ENCODE assay signal across 24 cellular contexts in genomic region chr14:48140804-48141203, GRCh38.
"Had no signal": no experiment of that assay in that cellular context is flagged by ENCODE, and none has a peak within 500 bp of the region (broad histone marks: within the 10 kb centered on the region; RNA-seq: fewer than 3 reads in every experiment).

No MANE protein-coding gene starts in this region.

- H3K9me3 ChIP-seq: left ventricle myocardium inferior, psoas muscle, right atrium auricular region, right lobe of liver, testis, thyroid gland, transverse colon, upper lobe of left lung had no signal

- H3K27ac ChIP-seq: left ventricle myocardium inferior, parathyroid adenoma, psoas muscle, right atrium auricular region, right lobe of liver, stomach, testis, thyroid gland, transverse colon, upper lobe of left lung had no signal

- H2AFZ ChIP-seq: parathyroid adenoma had no signal

- DNase-seq: hypothalamus; immature natural killer cell; kidney; left ventricle myocardium inferior; midbrain; mucosa of descending colon; naive thymus-derived CD4-positive, alpha-beta T cell; nucleus accumbens; psoas muscle; right lobe of liver; stimulated activated CD4-positive, alpha-beta T cell treated with anti-CD3 and anti-CD28 coated beads, Interleukin-12 subunit alpha, Interleukin-12 subunit beta, amount 100 ng/mL, for 4 hours; stimulated activated CD4-positive, alpha-beta T cell treated with anti-CD3 and anti-CD28 coated beads, Interleukin-15, amount 100 ng/mL, for 24 hours; stimulated activated CD4-positive, alpha-beta T cell treated with anti-CD3 and anti-CD28 coated beads, Interleukin-2, amount 100 ng/mL, for 24 hours; stimulated activated CD4-positive, alpha-beta T cell treated with anti-CD3 and anti-CD28 coated beads, Interleukin-4, amount 100 ng/mL, for 1 hour; stimulated activated naive B cell treated with anti-CD40 and anti-IgM and Interleukin-4, amounts not matched to agents 10 μg/mL and 1 μg/mL and 100 μg/mL, for 72 hours; stimulated activated naive CD8-positive, alpha-beta T cell treated with anti-CD3 and anti-CD28 coated beads, Interleukin-15, Interleukin-2, amounts not matched to agents 100 U/mL and 50 U/mL, for 24 hours; stomach; testis; thyroid gland; transverse colon; upper lobe of left lung had no signal

- H3K9ac ChIP-seq: parathyroid adenoma had no signal

- H3K4me1 ChIP-seq: left ventricle myocardium inferior, parathyroid adenoma, psoas muscle, right atrium auricular region, right lobe of liver, stomach, testis, transverse colon, upper lobe of left lung had no signal

- H3K36me3 ChIP-seq: left ventricle myocardium inferior, right atrium auricular region, right lobe of liver, stomach, thyroid gland, transverse colon, upper lobe of left lung had no signal

- H3K4me3 ChIP-seq: left ventricle myocardium inferior, lung, mucosa of descending colon, psoas muscle, right atrium auricular region, right lobe of liver, stomach, testis, thyroid gland, transverse colon, upper lobe of left lung had no signal

- H3K27me3 ChIP-seq: right atrium auricular region, right lobe of liver, stomach, testis, thyroid gland, transverse colon, upper lobe of left lung had no signal

- ATAC-seq: mucosa of descending colon; naive thymus-derived CD4-positive, alpha-beta T cell; psoas muscle; right lobe of liver; stimulated activated naive B cell treated with anti-CD40 and anti-IgM and Interleukin-4, amounts not matched to agents 10 μg/mL and 1 μg/mL and 100 μg/mL, for 72 hours; stimulated activated naive CD8-positive, alpha-beta T cell treated with anti-CD3 and anti-CD28 coated beads, Interleukin-15, Interleukin-2, amounts not matched to agents 100 U/mL and 50 U/mL, for 24 hours had no signal

- H3K79me2 ChIP-seq: parathyroid adenoma had no signal
